In genomic region chr18:6414723-6415362, GRCh38 we compare ENCODE assay signal across 8 cellular contexts. TPM values are rescaled to one million over a fixed set of nuclear protein-coding genes. Genes with fewer than 3 reads are reported as not detected.
DNase-seq lines count a peak whose midpoint lies in the region; ATAC-seq and TF ChIP-seq lines count a peak whose summit lies in the region.

TSS of gene L3MBTL4 (minus strand) at chr18:6414911. CDS start at chr18:6311625, 103,286 bp downstream.

- no peaks in the 10 kb centered on the region for H3K4me1 Mint-ChIP-seq in T-helper 17 cell

- H3K4me3 ChIP-seq in BLaER1, result peak within 1 kb of the TSS; percentile 92

- peaks cover 19% of the 10 kb centered on the region; the same call in 1 of the 2 replicates for H3K4me1 ChIP-seq in BLaER1

- H3K4me2 ChIP-seq in BLaER1, result peak within 1 kb of the TSS; percentile 91

- no peak for DNase-seq in T-helper 17 cell
- DNase-seq in germinal center (ENCODE audit: low spot score), result peak; percentile 30
- no peak for DNase-seq in occipital lobe (lab: John Stamatoyannopoulos, UW)
- DNase-seq in stimulated activated CD4-positive, alpha-beta T cell treated with anti-CD3 and anti-CD28 coated beads, Interleukin-2, amount 100 ng/mL, for 48 hours, result no peak
- no peak for DNase-seq in OCI-M2 (lab: John Stamatoyannopoulos, UW; ENCODE audit: unreplicated experiment)

- H3K27me3 ChIP-seq in BLaER1, result no peaks in the 10 kb centered on the region

- H3K9me3 ChIP-seq in BLaER1, result no peaks in the 10 kb centered on the region
- H3K9me3 ChIP-seq in T-helper 17 cell (ENCODE audit: control insufficient read depth, low read length, poor library complexity, severe bottlenecking), result no peaks in the 10 kb centered on the region

- H3K36me3 Mint-ChIP-seq in T-helper 17 cell (ENCODE audit: low read depth), result peaks cover 3% of the 10 kb centered on the region

- H4K20me1 ChIP-seq in BLaER1, result 0 out of 2 replicates have a peak, but pooled peaks cover 6% of the 10 kb centered on the region

- H3K27ac Mint-ChIP-seq in T-helper 17 cell, result no peak within 1 kb of the TSS

- H3K27me3 Mint-ChIP-seq in T-helper 17 cell, result peaks cover 16% of the 10 kb centered on the region

- TF ChIP-seq POLR2A in GM18526 (IDR thresholded peaks at IDR 0.05; ENCODE audit: extremely low read depth, insufficient read length), result peak; percentile 22

- peak within 1 kb of the TSS; percentile 90 for H3K9ac ChIP-seq in BLaER1

- peak within 1 kb of the TSS; percentile 72 for H3K4me3 Mint-ChIP-seq in T-helper 17 cell

- H3K36me3 ChIP-seq in BLaER1, result no peaks in the 10 kb centered on the region

- ATAC-seq in HG02973 (IDR thresholded peaks at IDR 0.05; ENCODE audit: unreplicated experiment), result peak; percentile 41
- ATAC-seq in T-helper 17 cell, result peak; percentile 51

- H3K27ac ChIP-seq in BLaER1, result peak within 1 kb of the TSS; percentile 94

RNA-seq across cellular contexts. Expression of gene L3MBTL4, which starts in this region (rescaled TPM):
- under 1 TPM; 0.18 to 0.80 TPM for total RNA-seq in T-helper 17 cell
- 20.4 TPM for total RNA-seq in occipital lobe

Comparison
In these comparisons a context has a peak if more than half of its experiments do, and no peak if none do; other contexts are left out.
1. RNA of gene L3MBTL4 (total RNA-seq): 20.4 TPM in occipital lobe (single experiment); 0.18 to 0.80 TPM in T-helper 17 cell; every median in the first group is over 10 times any median in the second.
2. Peak in ATAC-seq in T-helper 17 cell; RNA of the gene not detected or under 1 TPM.